Comparison of ENCODE assay signal across 8 cellular contexts in the genomic region with DNA sequence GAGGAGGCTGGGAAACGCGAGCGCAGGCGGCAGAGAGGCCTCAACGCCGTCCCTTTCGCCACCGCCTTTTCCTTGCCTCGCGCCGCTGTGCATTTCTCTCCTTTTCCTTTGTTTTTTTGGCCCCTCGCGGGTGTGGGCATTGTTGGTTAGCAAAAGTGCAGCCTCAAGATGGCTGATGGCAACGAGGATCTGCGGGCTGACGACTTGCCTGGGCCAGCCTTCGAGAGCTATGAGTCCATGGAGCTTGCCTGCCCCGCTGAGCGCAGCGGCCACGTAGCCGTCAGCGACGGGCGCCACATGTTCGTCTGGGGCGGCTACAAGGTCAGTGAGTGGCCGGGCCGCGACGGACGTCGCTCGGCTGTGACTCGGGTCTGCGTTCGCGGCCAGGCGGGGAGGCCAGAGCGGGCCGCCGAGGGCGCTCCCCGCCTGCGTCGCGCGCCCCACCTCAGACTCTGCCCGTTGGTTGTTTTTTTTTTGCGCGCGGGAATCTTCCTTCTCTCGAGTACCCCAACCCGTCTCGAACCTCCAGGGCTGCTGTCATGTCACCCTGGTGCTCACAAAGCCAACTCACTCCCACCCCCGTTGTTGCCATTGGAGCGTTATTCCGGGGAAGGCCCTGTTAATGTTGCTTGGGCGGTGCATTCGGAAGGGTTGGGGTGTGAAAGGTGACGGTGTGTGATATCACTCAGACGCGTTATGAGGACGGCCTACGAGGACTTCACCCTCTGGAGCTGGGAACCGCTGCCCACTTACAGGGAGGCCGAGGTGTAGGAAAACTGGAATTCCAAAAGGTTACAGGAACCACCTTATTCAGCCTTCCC. TPM values are rescaled to one million over a fixed set of nuclear protein-coding genes. Genes with fewer than 3 reads are reported as not detected.
DNase-seq lines count a peak whose midpoint lies in the region; TF ChIP-seq lines count a peak whose summit lies in the region.

No MANE protein-coding gene starts in this region.

- H3K27me3 ChIP-seq in GM06990 (replicated peaks; ENCODE audit: control insufficient read depth, insufficient read depth, low read length) (no peaks in the 10 kb centered on the region), H7 (ENCODE audit: control insufficient read depth, insufficient read depth, low read length) (no peaks in the 10 kb centered on the region), Loucy (ENCODE audit: insufficient read depth, low read length, poor library complexity, severe bottlenecking) (peaks cover 6% of the 10 kb centered on the region), WERI-Rb-1 (ENCODE audit: insufficient read depth, low read depth, severe bottlenecking) (no peaks in the 10 kb centered on the region), mammary epithelial cell (ENCODE audit: insufficient read depth, low read length) (no peaks in the 10 kb centered on the region)

- H3K4me1 ChIP-seq in Loucy (ENCODE audit: insufficient read depth, low read length, poor library complexity, severe bottlenecking), result peaks cover 16% of the 10 kb centered on the region
- peaks cover 18% of the 10 kb centered on the region for H3K4me1 ChIP-seq in mammary epithelial cell (ENCODE audit: insufficient read depth, low read length)

- no peaks in the 10 kb centered on the region for H3K9me3 ChIP-seq in Loucy (ENCODE audit: insufficient read depth, low read depth, low read length)
- H3K9me3 ChIP-seq in WERI-Rb-1 (ENCODE audit: severe bottlenecking), result no peaks in the 10 kb centered on the region
- no peaks in the 10 kb centered on the region for H3K9me3 ChIP-seq in mammary epithelial cell (replicated peaks; ENCODE audit: insufficient read depth, low read length)

- H3K4me3 ChIP-seq in GM06990 (replicated peaks; ENCODE audit: low read depth, low read length) (peak overlapping the region; percentile 83), H7 (ENCODE audit: insufficient read depth, low read depth, low read length) (peak overlapping the region; percentile 89), Loucy (ENCODE audit: low read length, poor library complexity, severe bottlenecking) (peak overlapping the region; percentile 100), WERI-Rb-1 (ENCODE audit: low read depth, low read length) (peak overlapping the region; percentile 97), mammary epithelial cell (replicated peaks in 1 of 3; ENCODE audit: insufficient read depth in 1 of 3, low read depth in 2 of 3, low read length in 3 of 3) (peak overlapping the region; percentile 50 to 94 (median 75))

- peaks cover 6% of the 10 kb centered on the region; the same call in 1 of the 2 replicates for H3F3A ChIP-seq in Loucy (ENCODE audit: low read depth)

- H3K36me3 ChIP-seq in GM06990 (ENCODE audit: control insufficient read depth, insufficient read depth, low read length) (no peaks in the 10 kb centered on the region), H7 (replicated peaks; ENCODE audit: control insufficient read depth, insufficient read depth, low read length) (no peaks in the 10 kb centered on the region), Loucy (ENCODE audit: insufficient read depth, low read length) (no peaks in the 10 kb centered on the region), WERI-Rb-1 (peaks cover 6% of the 10 kb centered on the region), mammary epithelial cell (ENCODE audit: insufficient read depth, low read length) (no peaks in the 10 kb centered on the region)

- CTCF ChIA-PET in mammary epithelial cell (lab: Charles Lee; ENCODE audit: low non-redundant PET), result interaction anchor here (0.6 to 1.7 kb wide), 3 partner anchors 103 to 307 kb away, joined by 4 to 12 read pairs (median 6); no protein-coding TSS in a partner anchor

- no peak for TF ChIP-seq CTCF in GM06990 (IDR thresholded peaks at IDR 0.05; ENCODE audit: insufficient read depth, low read length, poor library complexity, severe bottlenecking)
- no peak for TF ChIP-seq CTCF in Loucy (conservative IDR thresholded peaks at IDR 0.05; ENCODE audit: low read length)
- TF ChIP-seq CTCF in WERI-Rb-1 (IDR thresholded peaks at IDR 0.05; ENCODE audit: low read depth, low read length), result no peak
- TF ChIP-seq CTCF in mammary epithelial cell (conservative IDR thresholded peaks at IDR 0.05 in 1 of 2, IDR thresholded peaks at IDR 0.05 in 1 of 2; ENCODE audit: extremely low read depth in 1 of 2, insufficient read depth in 1 of 2, low read depth in 1 of 2, low read length in 2 of 2), result no peak

- intact Hi-C loops in mammary epithelial cell (cut with micrococcal nuclease), result loop anchor here (1.0 to 5.0 kb wide), 3 partner anchors 76 to 171 kb away; partner anchors contain the start of genes KLHDC1 and LRR1

- WGBS in mammary epithelial cell (ENCODE audit: low coverage, missing lambda C conversion rate), result 1% methylated on average over 20 of the region's 67 CpGs

- DNase-seq in GM06990 (ENCODE audit: extremely low read depth, insufficient read length) (peak; percentile 73), H7 (peak; percentile 62), WERI-Rb-1 (peak; percentile 49), mammary epithelial cell (peak; percentile 74), iris pigment epithelial cell (ENCODE audit: low read depth) (peak; percentile 81), GF-D8 (lab: John Stamatoyannopoulos, UW) (no peak)
- DNase-seq in stimulated activated CD4-positive, alpha-beta T cell treated with anti-CD3 and anti-CD28 coated beads, Interleukin-12 subunit alpha, Interleukin-12 subunit beta, amount 100 ng/mL, for 4 hours, result peak; percentile 61

- H3K4me2 ChIP-seq in Loucy (ENCODE audit: low read depth, low read length, poor library complexity, severe bottlenecking) (peak overlapping the region; percentile 78), mammary epithelial cell (ENCODE audit: insufficient read depth, low read depth, low read length) (peak overlapping the region; percentile 87)

- BruUV-seq in mammary epithelial cell (replicated peaks; lab: Mats Ljungman, UMichigan), result TSS peak; percentile 20

- peak overlapping the region; percentile 97 for H2AFZ ChIP-seq in Loucy (ENCODE audit: low read length)
- peak overlapping the region; percentile 91 for H2AFZ ChIP-seq in mammary epithelial cell (ENCODE audit: low read depth, low read length)

- in situ Hi-C loops in mammary epithelial cell (cut with MboI; ENCODE audit: low sequenced_read_pairs in 2 of 2), result loop anchor here (5.0 to 10.0 kb wide), 2 partner anchors 124 to 136 kb away; no protein-coding TSS in a partner anchor

- H3K9ac ChIP-seq in Loucy (ENCODE audit: low read depth, low read length, poor library complexity, severe bottlenecking), result peak overlapping the region; percentile 100
- H3K9ac ChIP-seq in mammary epithelial cell (ENCODE audit: insufficient read depth, low read length), result peak overlapping the region; percentile 92

- H3K79me2 ChIP-seq in Loucy (ENCODE audit: insufficient read depth, low read length), result peaks cover 33% of the 10 kb centered on the region
- H3K79me2 ChIP-seq in mammary epithelial cell (ENCODE audit: insufficient read depth, low read length), result peaks cover 33% of the 10 kb centered on the region

- no peaks in the 10 kb centered on the region for H3K9me2 ChIP-seq in Loucy (replicated peaks; ENCODE audit: low read depth, low read length)

- H3K27ac ChIP-seq in WERI-Rb-1, result peak overlapping the region; percentile 94
- H3K27ac ChIP-seq in mammary epithelial cell (ENCODE audit: insufficient read depth, low read depth, low read length), result peak overlapping the region; percentile 85

- dilution Hi-C loops in mammary epithelial cell (cut with HindIII; ENCODE audit: low sequenced_read_pairs), result no loop called here

- H4K20me1 ChIP-seq in Loucy (ENCODE audit: insufficient read depth, low read length, poor library complexity, severe bottlenecking) (peaks cover 18% of the 10 kb centered on the region), mammary epithelial cell (ENCODE audit: insufficient read depth, low read length) (no peaks in the 10 kb centered on the region)

RNA-seq across cellular contexts. Expression of gene KLHDC2, which starts 0.6 kb away (rescaled TPM):
- total RNA-seq in H7 (2014; rRNA removed; shearing (Covaris generic)), result 71.5 and 102 TPM in 2 replicates
- total RNA-seq in mammary epithelial cell, result 10 to 100 TPM; 29.0 to 41.5 TPM
- 23.0 TPM for polyA plus RNA-seq in mammary epithelial cell
- polyA minus RNA-seq in mammary epithelial cell, result 17.0 TPM
